In the genomic region with DNA sequence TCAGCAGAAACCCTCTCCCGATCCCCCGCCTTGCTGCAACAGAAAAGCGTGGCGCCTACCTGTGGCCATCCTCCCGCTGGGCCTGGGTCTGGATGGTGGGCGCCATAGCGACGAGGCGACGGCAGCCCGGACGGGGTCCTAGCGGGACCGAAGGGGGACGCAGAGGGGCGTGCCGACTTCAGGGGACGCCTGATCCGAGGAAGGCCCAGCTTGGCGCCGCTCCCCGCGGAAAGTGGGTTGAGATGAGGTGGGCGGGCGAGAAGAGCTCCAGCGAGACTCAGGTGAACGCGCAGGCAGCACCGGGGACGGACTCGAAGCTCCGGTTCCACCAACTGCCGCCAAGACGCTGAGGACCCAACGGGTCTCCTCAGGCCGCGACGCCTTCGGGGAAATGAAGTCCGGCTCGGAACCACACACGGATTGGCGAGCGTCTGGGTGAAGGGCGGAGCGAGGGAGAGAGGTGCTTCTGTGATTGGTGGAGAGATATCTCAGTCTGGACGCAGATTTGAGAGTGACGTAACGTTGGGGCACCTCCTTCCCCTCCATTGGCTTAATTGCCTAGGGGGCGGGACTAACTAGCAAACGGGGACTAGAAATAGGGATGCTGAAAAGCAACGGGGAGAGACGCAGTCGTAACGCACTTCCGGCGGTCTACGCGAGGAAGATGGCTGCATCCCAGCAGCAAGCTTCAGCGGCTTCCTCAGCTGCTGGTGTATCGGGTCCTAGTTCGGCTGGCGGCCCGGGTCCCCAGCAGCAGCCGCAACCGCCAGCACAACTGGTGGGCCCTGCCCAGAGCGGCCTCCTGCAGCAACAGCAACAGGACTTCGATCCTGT, we compare ENCODE assay signal across 1 cellular context.
TF ChIP-seq lines count a peak whose summit lies in the region.

MED29 (plus strand) TSS at position 620 of the 834 bp plus-strand sequence; CDS start at position 665, 45 bp downstream.
PAF1 (minus strand) TSS at position 348 of the 834 bp plus-strand sequence; CDS start at position 106, 242 bp downstream.

TF ChIP-seq in HepG2, 621 proteins besides CTCF, POLR2A, EP300 and RAD21 (continued from another document and continues in another):
- TF ChIP-seq CENPT (CRISPR knock-in tag; IDR thresholded peaks at IDR 0.05; ENCODE audit: low read depth) (no peak; the same call in 1 of the 2 replicates), ZNF33B (CRISPR knock-in tag; IDR thresholded peaks at IDR 0.05) (no peak; the same call in 1 of the 2 replicates), EHMT2 (IDR thresholded peaks at IDR 0.05; ENCODE audit: borderline replicate concordance, low read depth, low read length) (no peak), HNF4G (IDR thresholded peaks at IDR 0.05; ENCODE audit: borderline replicate concordance, low read depth, low read length) (no peak), HNF4G (CRISPR knock-in tag; IDR thresholded peaks at IDR 0.05; ENCODE audit: borderline replicate concordance, low read depth) (0 out of 2 replicates have a peak, but pooled peaks have one; percentile 34), BRCA1 (CRISPR knock-in tag; IDR thresholded peaks at IDR 0.05) (peak; percentile 63; the same call in 1 of the 2 replicates), MYNN (CRISPR knock-in tag; IDR thresholded peaks at IDR 0.05; ENCODE audit: low read depth) (0 out of 2 replicates have a peak, but pooled peaks have one; percentile 35), ZNF230 (CRISPR knock-in tag; IDR thresholded peaks at IDR 0.05) (peak; percentile 80; the same call in 1 of the 2 replicates), THYN1 (CRISPR knock-in tag; IDR thresholded peaks at IDR 0.05; ENCODE audit: borderline replicate concordance, low read depth) (no peak), PHF21A (CRISPR knock-in tag; IDR thresholded peaks at IDR 0.05) (peak; percentile 73; the same call in 1 of the 2 replicates), ATF7-NPFF (CRISPR knock-in tag; IDR thresholded peaks at IDR 0.05; ENCODE audit: low read depth) (no peak), KLF11 (CRISPR knock-in tag; IDR thresholded peaks at IDR 0.05) (no peak; the same call in 1 of the 2 replicates), TCF7L2 (IDR thresholded peaks at IDR 0.05; ENCODE audit: low read depth, low read length) (no peak), ZSCAN22 (CRISPR knock-in tag; IDR thresholded peaks at IDR 0.05) (no peak; the same call in 1 of the 2 replicates), ZNF674 (CRISPR knock-in tag; IDR thresholded peaks at IDR 0.05; ENCODE audit: low read depth) (no peak), PCBP1 (IDR thresholded peaks at IDR 0.05; ENCODE audit: borderline replicate concordance, low read depth, low read length) (peak; percentile 56; the same call in 1 of the 2 replicates), ETV5 (CRISPR knock-in tag; IDR thresholded peaks at IDR 0.05; ENCODE audit: borderline replicate concordance) (peak; percentile 57; the same call in 1 of the 2 replicates), TAF1 (CRISPR knock-in tag; IDR thresholded peaks at IDR 0.05) (peak; percentile 98), ZBTB4 (CRISPR knock-in tag; IDR thresholded peaks at IDR 0.05; ENCODE audit: borderline replicate concordance) (peak; percentile 58; the same call in 1 of the 2 replicates), KLF6 (CRISPR knock-in tag; IDR thresholded peaks at IDR 0.05) (no peak), HNRNPK (IDR thresholded peaks at IDR 0.05; ENCODE audit: low read depth, low read length, poor library complexity, severe bottlenecking) (no peak), POLR2AphosphoS5 (IDR thresholded peaks at IDR 0.05; ENCODE audit: low read depth, low read length) (peak; percentile 97), ZNF253 (CRISPR knock-in tag; IDR thresholded peaks at IDR 0.05; ENCODE audit: borderline replicate concordance) (no peak), ZNF766 (CRISPR knock-in tag; IDR thresholded peaks at IDR 0.05; ENCODE audit: borderline replicate concordance) (no peak), ZNF317 (CRISPR knock-in tag; IDR thresholded peaks at IDR 0.05) (peak; percentile 14; the same call in 1 of the 2 replicates), ZBTB10 (CRISPR knock-in tag; IDR thresholded peaks at IDR 0.05; ENCODE audit: borderline replicate concordance) (peak; percentile 40; the same call in 1 of the 2 replicates), RARA (CRISPR knock-in tag; IDR thresholded peaks at IDR 0.05) (0 out of 2 replicates have a peak, but pooled peaks have one; percentile 19), XBP1 (CRISPR knock-in tag; IDR thresholded peaks at IDR 0.05) (peak; percentile 83; the same call in 1 of the 2 replicates), AGO1 (IDR thresholded peaks at IDR 0.05; ENCODE audit: low read depth, low read length, poor library complexity, severe bottlenecking) (peak; percentile 31), DMTF1 (CRISPR knock-in tag; IDR thresholded peaks at IDR 0.05) (no peak), ZNF143 (CRISPR knock-in tag; IDR thresholded peaks at IDR 0.05) (peak; percentile 95), ZNF768 (CRISPR knock-in tag; IDR thresholded peaks at IDR 0.05) (peak; percentile 36; the same call in 1 of the 2 replicates), FLYWCH1 (CRISPR knock-in tag; IDR thresholded peaks at IDR 0.05) (no peak), MTA3 (CRISPR knock-in tag; IDR thresholded peaks at IDR 0.05) (no peak)
- TF ChIP-seq, protein P1, sequence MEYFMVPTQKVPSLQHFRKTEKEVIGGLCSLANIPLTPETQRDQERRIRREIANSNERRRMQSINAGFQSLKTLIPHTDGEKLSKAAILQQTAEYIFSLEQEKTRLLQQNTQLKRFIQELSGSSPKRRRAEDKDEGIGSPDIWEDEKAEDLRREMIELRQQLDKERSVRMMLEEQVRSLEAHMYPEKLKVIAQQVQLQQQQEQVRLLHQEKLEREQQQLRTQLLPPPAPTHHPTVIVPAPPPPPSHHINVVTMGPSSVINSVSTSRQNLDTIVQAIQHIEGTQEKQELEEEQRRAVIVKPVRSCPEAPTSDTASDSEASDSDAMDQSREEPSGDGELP (IDR thresholded peaks at IDR 0.05; ENCODE audit: borderline replicate concordance, low read depth): peak; percentile 47; the same call in 1 of the 2 replicates
- TF ChIP-seq, protein P2, sequence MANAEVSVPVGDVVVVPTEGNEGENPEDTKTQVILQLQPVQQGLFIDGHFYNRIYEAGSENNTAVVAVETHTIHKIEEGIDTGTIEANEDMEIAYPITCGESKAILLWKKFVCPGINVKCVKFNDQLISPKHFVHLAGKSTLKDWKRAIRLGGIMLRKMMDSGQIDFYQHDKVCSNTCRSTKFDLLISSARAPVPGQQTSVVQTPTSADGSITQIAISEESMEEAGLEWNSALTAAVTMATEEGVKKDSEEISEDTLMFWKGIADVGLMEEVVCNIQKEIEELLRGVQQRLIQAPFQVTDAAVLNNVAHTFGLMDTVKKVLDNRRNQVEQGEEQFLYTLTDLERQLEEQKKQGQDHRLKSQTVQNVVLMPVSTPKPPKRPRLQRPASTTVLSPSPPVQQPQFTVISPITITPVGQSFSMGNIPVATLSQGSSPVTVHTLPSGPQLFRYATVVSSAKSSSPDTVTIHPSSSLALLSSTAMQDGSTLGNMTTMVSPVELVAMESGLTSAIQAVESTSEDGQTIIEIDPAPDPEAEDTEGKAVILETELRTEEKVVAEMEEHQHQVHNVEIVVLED (CRISPR knock-in tag; IDR thresholded peaks at IDR 0.05; ENCODE audit: borderline replicate concordance): peak; percentile 94
- TF ChIP-seq, protein P3, sequence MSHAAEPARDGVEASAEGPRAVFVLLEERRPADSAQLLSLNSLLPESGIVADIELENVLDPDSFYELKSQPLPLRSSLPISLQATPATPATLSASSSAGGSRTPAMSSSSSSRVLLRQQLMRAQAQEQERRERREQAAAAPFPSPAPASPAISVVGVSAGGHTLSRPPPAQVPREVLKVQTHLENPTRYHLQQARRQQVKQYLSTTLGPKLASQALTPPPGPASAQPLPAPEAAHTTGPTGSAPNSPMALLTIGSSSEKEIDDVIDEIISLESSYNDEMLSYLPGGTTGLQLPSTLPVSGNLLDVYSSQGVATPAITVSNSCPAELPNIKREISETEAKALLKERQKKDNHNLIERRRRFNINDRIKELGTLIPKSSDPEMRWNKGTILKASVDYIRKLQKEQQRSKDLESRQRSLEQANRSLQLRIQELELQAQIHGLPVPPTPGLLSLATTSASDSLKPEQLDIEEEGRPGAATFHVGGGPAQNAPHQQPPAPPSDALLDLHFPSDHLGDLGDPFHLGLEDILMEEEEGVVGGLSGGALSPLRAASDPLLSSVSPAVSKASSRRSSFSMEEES (CRISPR knock-in tag; IDR thresholded peaks at IDR 0.05): peak; percentile 10; the same call in 1 of the 2 replicates
- TF ChIP-seq, protein P4, sequence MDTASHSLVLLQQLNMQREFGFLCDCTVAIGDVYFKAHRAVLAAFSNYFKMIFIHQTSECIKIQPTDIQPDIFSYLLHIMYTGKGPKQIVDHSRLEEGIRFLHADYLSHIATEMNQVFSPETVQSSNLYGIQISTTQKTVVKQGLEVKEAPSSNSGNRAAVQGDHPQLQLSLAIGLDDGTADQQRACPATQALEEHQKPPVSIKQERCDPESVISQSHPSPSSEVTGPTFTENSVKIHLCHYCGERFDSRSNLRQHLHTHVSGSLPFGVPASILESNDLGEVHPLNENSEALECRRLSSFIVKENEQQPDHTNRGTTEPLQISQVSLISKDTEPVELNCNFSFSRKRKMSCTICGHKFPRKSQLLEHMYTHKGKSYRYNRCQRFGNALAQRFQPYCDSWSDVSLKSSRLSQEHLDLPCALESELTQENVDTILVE (CRISPR knock-in tag; IDR thresholded peaks at IDR 0.05): no peak; the same call in 1 of the 2 replicates
